ENCODE assay signal across 1 cellular context in genomic region chr10:97119058-97119832, GRCh38.
TF ChIP-seq lines count a peak whose summit lies in the region.

No MANE protein-coding gene starts in this region.

TF ChIP-seq in HepG2, 621 proteins besides CTCF, POLR2A, EP300 and RAD21 (continued from another document):
- TF ChIP-seq, protein P1, sequence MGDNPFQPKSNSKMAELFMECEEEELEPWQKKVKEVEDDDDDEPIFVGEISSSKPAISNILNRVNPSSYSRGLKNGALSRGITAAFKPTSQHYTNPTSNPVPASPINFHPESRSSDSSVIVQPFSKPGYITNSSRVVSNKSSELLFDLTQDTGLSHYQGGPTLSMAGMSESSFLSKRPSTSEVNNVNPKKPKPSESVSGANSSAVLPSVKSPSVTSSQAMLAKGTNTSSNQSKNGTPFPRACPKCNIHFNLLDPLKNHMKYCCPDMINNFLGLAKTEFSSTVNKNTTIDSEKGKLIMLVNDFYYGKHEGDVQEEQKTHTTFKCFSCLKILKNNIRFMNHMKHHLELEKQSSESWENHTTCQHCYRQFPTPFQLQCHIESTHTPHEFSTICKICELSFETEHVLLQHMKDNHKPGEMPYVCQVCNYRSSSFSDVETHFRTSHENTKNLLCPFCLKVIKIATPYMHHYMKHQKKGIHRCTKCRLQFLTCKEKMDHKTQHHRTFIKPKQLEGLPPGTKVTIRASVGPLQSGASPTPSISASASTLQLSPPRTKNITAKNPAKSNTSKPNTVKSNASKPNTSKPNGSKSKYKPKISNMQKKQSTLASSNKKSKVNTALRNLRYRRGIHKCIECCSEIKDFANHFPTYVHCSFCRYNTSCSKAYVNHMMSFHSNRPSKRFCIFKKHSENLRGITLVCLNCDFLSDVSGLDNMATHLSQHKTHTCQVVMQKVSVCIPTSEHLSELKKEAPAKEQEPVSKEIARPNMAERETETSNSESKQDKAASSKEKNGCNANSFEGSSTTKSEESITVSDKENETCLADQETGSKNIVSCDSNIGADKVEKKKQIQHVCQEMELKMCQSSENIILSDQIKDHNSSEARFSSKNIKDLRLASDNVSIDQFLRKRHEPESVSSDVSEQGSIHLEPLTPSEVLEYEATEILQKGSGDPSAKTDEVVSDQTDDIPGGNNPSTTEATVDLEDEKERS (CRISPR knock-in tag; IDR thresholded peaks at IDR 0.05), result no peak
- no peak for TF ChIP-seq ZNF850 (CRISPR knock-in tag; conservative IDR thresholded peaks at IDR 0.05)
- TF ChIP-seq, protein P2, sequence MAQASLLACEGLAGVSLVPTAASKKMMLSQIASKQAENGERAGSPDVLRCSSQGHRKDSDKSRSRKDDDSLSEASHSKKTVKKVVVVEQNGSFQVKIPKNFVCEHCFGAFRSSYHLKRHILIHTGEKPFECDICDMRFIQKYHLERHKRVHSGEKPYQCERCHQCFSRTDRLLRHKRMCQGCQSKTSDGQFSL (CRISPR knock-in tag; IDR thresholded peaks at IDR 0.05), result no peak
